14 cellular contexts compared by ENCODE assay signal in genomic region chr3:151816091-151816604, GRCh38. TPM values are rescaled to one million over a fixed set of nuclear protein-coding genes. Genes with fewer than 3 reads are reported as not detected.
DNase-seq lines count a peak whose midpoint lies in the region; FAIRE-seq and TF ChIP-seq lines count a peak whose summit lies in the region.
"Had no signal": no experiment of that assay in that cellular context is flagged by ENCODE, and none has a peak within 500 bp of the region (broad histone marks: within the 10 kb centered on the region; RNA-seq: fewer than 3 reads in every experiment).

No MANE protein-coding gene starts in this region.

- no peaks in the 10 kb centered on the region for H3K79me1 ChIP-seq in H1 (ENCODE audit: low read depth, low read length)

- TF ChIP-seq POLR2A in H1 (IDR thresholded peaks at IDR 0.05; ENCODE audit: control extremely low read depth in 1 of 2, low read depth in 2 of 2, low read length in 2 of 2): no peak

- no peak for TF ChIP-seq CTCF in Caco-2 (IDR thresholded peaks at IDR 0.05; ENCODE audit: insufficient read depth in 1 of 2, low read depth in 1 of 2, low read length in 1 of 2, severe bottlenecking in 1 of 2, unreplicated experiment in 1 of 2)
- no peak for TF ChIP-seq CTCF in H1 (IDR thresholded peaks at IDR 0.05; ENCODE audit: control extremely low read depth in 1 of 3, insufficient read depth in 1 of 3, low read depth in 1 of 3, low read length in 3 of 3)

- no peak for TF ChIP-seq EP300 in H1 (IDR thresholded peaks at IDR 0.05; ENCODE audit: borderline replicate concordance in 1 of 2, low read depth in 2 of 2, low read length in 2 of 2)

- H3K36me3 Mint-ChIP-seq in Caco-2 (ENCODE audit: insufficient read depth, unreplicated experiment): no peaks in the 10 kb centered on the region
- H3K36me3 Mint-ChIP-seq: activated naive CD4-positive, alpha-beta T cell treated with anti-CD3 and anti-CD28 coated beads, Interleukin-2, amount 10 ng/mL, durations not matched to agents 7 days and 5 days had no signal

- no peak overlapping the region for H3K23ac ChIP-seq in H1 (ENCODE audit: insufficient read length)

- DNase-seq in Caco-2 (peak; percentile 74 to 82), MG63 (peak; percentile 63), H1 (ENCODE audit: low read depth in 1 of 2, low spot score in 2 of 2) (no peak), myocyte (ENCODE audit: low read depth) (peak; percentile 45), NOMO-1 treated with DMSO at 0.1 percent for 48 hours (lab: John Stamatoyannopoulos, UW; ENCODE audit: unreplicated experiment) (no peak), NCI-H1694 treated with DMSO at 0.1 percent for 48 hours (lab: John Stamatoyannopoulos, UW) (no peak)
- DNase-seq in activated effector memory CD4-positive, alpha-beta T cell treated with Interleukin-2 at 50 U/mL for 16 hours: no peak
- no peak for DNase-seq in stimulated activated CD4-positive, alpha-beta T cell treated with anti-CD3 and anti-CD28 coated beads, Interleukin-2, amount 100 ng/mL, for 48 hours
- DNase-seq: activated naive CD4-positive, alpha-beta T cell treated with anti-CD3 and anti-CD28 coated beads, Interleukin-2, amount 10 ng/mL, durations not matched to agents 7 days and 5 days; foreskin melanocyte; stimulated activated naive CD8-positive, alpha-beta T cell treated with anti-CD3 and anti-CD28 coated beads, Interleukin-15, Interleukin-2, amounts not matched to agents 100 U/mL and 50 U/mL, for 24 hours; T-helper 1 cell had no signal

- H3K4me1 Mint-ChIP-seq in Caco-2 (ENCODE audit: low read depth, unreplicated experiment): peaks cover 35% of the 10 kb centered on the region
- H3K4me1 Mint-ChIP-seq: activated naive CD4-positive, alpha-beta T cell treated with anti-CD3 and anti-CD28 coated beads, Interleukin-2, amount 10 ng/mL, durations not matched to agents 7 days and 5 days had no signal

- CTCF ChIA-PET in Caco-2 (lab: Charles Lee): interaction anchor here (0.7 to 1.5 kb wide), 2 partner anchors 26 to 377 kb away, joined by 3 to 4 read pairs; no protein-coding TSS in a partner anchor
- CTCF ChIA-PET in H1 (lab: Charles Lee; ENCODE audit: partially characterized antibody): interaction anchor here (1.1 to 2.2 kb wide), 2 partner anchors 589 to 627 kb away, joined by 4 to 7 read pairs; no protein-coding TSS in a partner anchor

- H4K5ac ChIP-seq in H1 (ENCODE audit: insufficient read length, low read depth, low read length): no peak overlapping the region

- peak overlapping the region; percentile 65 for H3K4me3 Mint-ChIP-seq in Caco-2 (ENCODE audit: unreplicated experiment)
- H3K4me3 Mint-ChIP-seq: activated naive CD4-positive, alpha-beta T cell treated with anti-CD3 and anti-CD28 coated beads, Interleukin-2, amount 10 ng/mL, durations not matched to agents 7 days and 5 days had no signal

- no peak overlapping the region for H2BK12ac ChIP-seq in H1 (ENCODE audit: low read depth, low read length)

- no peaks in the 10 kb centered on the region for H3K27me3 Mint-ChIP-seq in Caco-2 (ENCODE audit: insufficient read depth, unreplicated experiment)

- H3K18ac ChIP-seq in H1 (ENCODE audit: extremely low read depth, low read length): no peak overlapping the region

- POLR2A ChIA-PET in Caco-2 (lab: Charles Lee) (interaction anchor here (0.9 kb wide), 1 partner anchor 46 kb away, joined by 5 read pairs; no protein-coding TSS in a partner anchor), H1 (lab: Charles Lee; ENCODE audit: partially characterized antibody) (no interaction called here)

- H3K27ac ChIP-seq in H1 (ENCODE audit: low read depth, low read length): no peak overlapping the region
- H3K27ac ChIP-seq: KMS-11 had no signal

- no peaks in the 10 kb centered on the region for H4K20me1 ChIP-seq in H1 (replicated peaks in 1 of 2; ENCODE audit: control insufficient read depth in 1 of 2, insufficient read depth in 2 of 2, low read length in 2 of 2)

- H3K4ac ChIP-seq in H1 (replicated peaks; ENCODE audit: insufficient read length, low read depth, low read length): no peak overlapping the region

- H3K36me3 ChIP-seq in Caco-2 (ENCODE audit: control insufficient read depth, insufficient read depth, low read length) (no peaks in the 10 kb centered on the region), MG63 (no peaks in the 10 kb centered on the region), H1 (ENCODE audit: control insufficient read depth in 2 of 4, insufficient read depth in 4 of 4, low read length in 3 of 4) (no peaks in the 10 kb centered on the region; a peak in 1 of 8 replicates)

- H4K91ac ChIP-seq in H1 (replicated peaks; ENCODE audit: insufficient read length, low read length): no peak overlapping the region

- no peak overlapping the region for H3K14ac ChIP-seq in H1 (ENCODE audit: insufficient read length)

- no peak overlapping the region for H2BK5ac ChIP-seq in H1 (ENCODE audit: low read depth, low read length)

- H2BK20ac ChIP-seq in H1 (ENCODE audit: low read length): no peak overlapping the region

- FAIRE-seq in H1 (lab: Jason Lieb, UNC): peak; percentile 7

- H3K4me1 ChIP-seq in Caco-2: peaks cover 55% of the 10 kb centered on the region
- no peaks in the 10 kb centered on the region for H3K4me1 ChIP-seq in H1 (replicated peaks in 1 of 4; ENCODE audit: control insufficient read depth in 3 of 4, insufficient read depth in 4 of 4, low read length in 3 of 4)

- H3K4me3 ChIP-seq in Caco-2 (ENCODE audit: low read depth, low read length) (no peak overlapping the region), MG63 (no peak overlapping the region), H1 (ENCODE audit: extremely low read depth in 1 of 4, insufficient read depth in 2 of 4, low read depth in 3 of 4, low read length in 4 of 4) (no peak overlapping the region)

- no peaks in the 10 kb centered on the region for H3K79me2 ChIP-seq in H1 (ENCODE audit: control insufficient read depth in 1 of 2, insufficient read depth in 2 of 2, low read length in 2 of 2)

- 79% methylated on average over 3 of the region's 3 CpGs; no CpG with 5 or more reads in 1 of the 2 experiments for WGBS in H1 (ENCODE audit: extremely low coverage in 1 of 2, insufficient coverage in 1 of 2, insufficient read length in 1 of 2, insufficient replicate concordance in 2 of 2, low coverage in 1 of 2, low lambda C conversion rate in 2 of 2, missing lambda C conversion rate in 1 of 2), 2 experiments

- intact Hi-C loops in Caco-2 (cut with micrococcal nuclease; ENCODE audit: unreplicated experiment): loop anchor here (1.0 kb wide), 3 partner anchors 21 to 46 kb away; no protein-coding TSS in a partner anchor

- peak overlapping the region; percentile 80 for H3K27ac Mint-ChIP-seq in Caco-2 (ENCODE audit: unreplicated experiment)
- H3K27ac Mint-ChIP-seq: activated naive CD4-positive, alpha-beta T cell treated with anti-CD3 and anti-CD28 coated beads, Interleukin-2, amount 10 ng/mL, durations not matched to agents 7 days and 5 days had no signal

- no peak overlapping the region for H3K9ac ChIP-seq in H1 (replicated peaks in 1 of 4; ENCODE audit: extremely low read depth in 1 of 4, low read depth in 3 of 4, low read length in 3 of 4)
- H3K9ac ChIP-seq: KMS-11 had no signal

- H3K4me2 ChIP-seq in H1 (ENCODE audit: insufficient read depth in 1 of 2, low read depth in 2 of 2, low read length in 2 of 2): no peak overlapping the region
- H3K4me2 ChIP-seq: KMS-11 had no signal

- no peak overlapping the region for H2BK120ac ChIP-seq in H1 (replicated peaks; ENCODE audit: low read depth, low read length)

- no peak overlapping the region for H2BK15ac ChIP-seq in H1 (ENCODE audit: low read length)

- no TSS peak for BruUV-seq in Caco-2 (replicated peaks; lab: Mats Ljungman, UMichigan)

- no peak overlapping the region for H2AK5ac ChIP-seq in H1 (ENCODE audit: low read depth, low read length)

- H2AFZ ChIP-seq in H1 (ENCODE audit: low read length): no peak overlapping the region

- H3K9me3 ChIP-seq in Caco-2: no peaks in the 10 kb centered on the region
- H3K9me3 ChIP-seq in MG63: no peaks in the 10 kb centered on the region
- H3K9me3 ChIP-seq in H1 (ENCODE audit: insufficient read depth in 2 of 2, low read depth in 1 of 2, low read length in 1 of 2): no peaks in the 10 kb centered on the region

- H3K27me3 ChIP-seq in Caco-2 (replicated peaks; ENCODE audit: control insufficient read depth, insufficient read depth, low read length) (no peaks in the 10 kb centered on the region), MG63 (no peaks in the 10 kb centered on the region), H1 (replicated peaks in 1 of 4; ENCODE audit: control insufficient read depth in 3 of 4, extremely low read depth in 1 of 4, insufficient read depth in 3 of 4, low read length in 3 of 4) (no peaks in the 10 kb centered on the region)

- no peak overlapping the region for H4K8ac ChIP-seq in H1 (ENCODE audit: extremely low read depth, insufficient read depth, low read length)

- no peak for TF ChIP-seq RAD21 in H1 (IDR thresholded peaks at IDR 0.05 in 1 of 2, conservative IDR thresholded peaks at IDR 0.05 in 1 of 2; ENCODE audit: low read depth in 2 of 2, low read length in 2 of 2)

- H3K23me2 ChIP-seq in H1 (ENCODE audit: low read depth, low read length): 0 out of 2 replicates have a peak, but pooled peaks cover 2% of the 10 kb centered on the region

- no peak overlapping the region for H3K56ac ChIP-seq in H1 (replicated peaks; ENCODE audit: insufficient read length, low read depth, low read length)

- H3K9me3 Mint-ChIP-seq in Caco-2 (ENCODE audit: unreplicated experiment): no peaks in the 10 kb centered on the region
- H3K9me3 Mint-ChIP-seq: activated naive CD4-positive, alpha-beta T cell treated with anti-CD3 and anti-CD28 coated beads, Interleukin-2, amount 10 ng/mL, durations not matched to agents 7 days and 5 days had no signal

RNA-seq across cellular contexts. Expression of gene AADAC, which starts 2.2 kb away (rescaled TPM):
- total RNA-seq in Caco-2 (2022) (0.57 and 1.1 TPM in 2 replicates), myocyte (not detected in 2 replicates)
- total RNA-seq in MG63 (2014; rRNA removed; shearing (Covaris generic); ENCODE audit: low replicate concordance): not detected in 2 replicates
- total RNA-seq in H1 (2021; fragmentation: NEBNext Ultra II Directional; extraction: Animal tissue kit (Norgen Biotek cat#: 25700)): not detected in 2 replicates
- polyA plus RNA-seq in H1 (2011; rRNA removed): not detected in 2 replicates
- polyA plus RNA-seq in H1 (2011; cell fraction: cytosol; rRNA removed): not detected
- not detected for polyA plus RNA-seq in H1 (2011; cell fraction: nucleus; rRNA removed)
- not detected in 4 replicates for polyA plus RNA-seq in H1 (2012, experiment 1 of 2)
- not detected for polyA plus RNA-seq in H1 (2012, experiment 2 of 2)
- polyA plus RNA-seq in H1 (2013, experiment 1 of 2): not detected
- polyA plus RNA-seq in H1 (2013, experiment 2 of 2): not detected
- polyA minus RNA-seq in H1 (2011; rRNA and poly(A)+ RNA removed): not detected in 2 replicates
- polyA minus RNA-seq in H1 (2011; cell fraction: cytosol; rRNA and poly(A)+ RNA removed): not detected
- not detected for polyA minus RNA-seq in H1 (2011; cell fraction: nucleus; rRNA and poly(A)+ RNA removed)
- polyA plus RNA-seq in myocyte (2012): not detected
- total RNA-seq: pulmonary artery endothelial cell had no signal

RNA-seq across cellular contexts. Expression of gene SUCNR1, which starts 57.3 kb away (rescaled TPM):
- total RNA-seq in Caco-2 (2022) (not detected in 2 replicates), myocyte (not detected in 2 replicates)
- not detected in 2 replicates for total RNA-seq in MG63 (2014; rRNA removed; shearing (Covaris generic); ENCODE audit: low replicate concordance)
- not detected in 2 replicates for total RNA-seq in H1 (2021; fragmentation: NEBNext Ultra II Directional; extraction: Animal tissue kit (Norgen Biotek cat#: 25700))
- not detected in 2 replicates for polyA plus RNA-seq in H1 (2011; rRNA removed)
- not detected for polyA plus RNA-seq in H1 (2011; cell fraction: cytosol; rRNA removed)
- not detected for polyA plus RNA-seq in H1 (2011; cell fraction: nucleus; rRNA removed)
- polyA plus RNA-seq in H1 (2012, experiment 1 of 2): not detected in 4 replicates
- not detected for polyA plus RNA-seq in H1 (2012, experiment 2 of 2)
- polyA plus RNA-seq in H1 (2013, experiment 1 of 2): under 0.01 TPM
- polyA plus RNA-seq in H1 (2013, experiment 2 of 2): not detected
- not detected in 2 replicates for polyA minus RNA-seq in H1 (2011; rRNA and poly(A)+ RNA removed)
- not detected for polyA minus RNA-seq in H1 (2011; cell fraction: cytosol; rRNA and poly(A)+ RNA removed)
- not detected for polyA minus RNA-seq in H1 (2011; cell fraction: nucleus; rRNA and poly(A)+ RNA removed)
- not detected for polyA plus RNA-seq in myocyte (2012)

Comparison
In these comparisons a context has a peak if more than half of its experiments do, and no peak if none do; other contexts are left out.
1. DNase-seq: peak in Caco-2 (2 of 2), MG63 (single experiment) and myocyte (single experiment); none in H1 (0 of 2), NOMO-1 treated with DMSO at 0.1 percent for 48 hours (single experiment), activated effector memory CD4-positive, alpha-beta T cell treated with Interleukin-2 at 50 U/mL for 16 hours (single experiment), stimulated activated CD4-positive, alpha-beta T cell treated with anti-CD3 and anti-CD28 coated beads, Interleukin-2, amount 100 ng/mL, for 48 hours (0 of 2) and NCI-H1694 treated with DMSO at 0.1 percent for 48 hours (single experiment).